Comparison of ENCODE assay signal across 27 cellular contexts in the genomic region with DNA sequence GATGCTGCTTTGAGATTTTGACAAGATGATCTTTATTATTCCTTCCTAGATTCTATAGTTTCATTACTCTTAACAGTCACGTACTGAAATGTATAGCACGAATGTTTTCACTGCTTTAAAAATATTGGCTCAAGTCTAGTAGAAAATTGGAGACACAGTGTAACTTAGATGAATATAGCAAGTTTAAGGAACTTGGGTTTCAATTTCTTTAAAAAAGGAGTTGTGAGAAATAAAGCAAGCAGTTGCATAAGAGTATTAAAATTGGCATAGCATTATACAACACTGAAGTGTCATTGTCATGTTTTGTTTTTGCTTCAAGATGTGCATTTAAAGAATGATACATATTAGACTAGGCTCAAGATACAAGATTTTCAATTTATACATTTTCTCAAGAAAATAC.
DNase-seq lines count a peak whose midpoint lies in the region; ATAC-seq, FAIRE-seq and TF ChIP-seq lines count a peak whose summit lies in the region.
"Had no signal": no experiment of that assay in that cellular context is flagged by ENCODE, and none has a peak within 500 bp of the region (broad histone marks: within the 10 kb centered on the region; RNA-seq: fewer than 3 reads in every experiment).

No MANE protein-coding gene starts in this region.

- H4K20me1 ChIP-seq in astrocyte (ENCODE audit: insufficient read depth, low read length), result no peaks in the 10 kb centered on the region
- H4K20me1 ChIP-seq: BLaER1 had no signal

- no peaks in the 10 kb centered on the region for H3K27me3 ChIP-seq in astrocyte (ENCODE audit: insufficient read depth, low read length)
- H3K27me3 ChIP-seq: BE2C, BLaER1 had no signal

- H2AFZ ChIP-seq in astrocyte (ENCODE audit: low read depth, low read length), result no peak overlapping the region

- no peak overlapping the region for H3K4me3 Mint-ChIP-seq in astrocyte (ENCODE audit: unreplicated experiment)
- H3K4me3 Mint-ChIP-seq in activated T-helper 17 cell treated with anti-CD3 and anti-CD28 coated beads, Interleukin-2, amount 50 U/mL, for 72 hours, result no peak overlapping the region
- H3K4me3 Mint-ChIP-seq: CD14-positive monocyte; CD4-positive, alpha-beta memory T cell; CD4-positive, CD25-positive, alpha-beta regulatory T cell; CD8-positive, alpha-beta memory T cell had no signal

- no peak for TF ChIP-seq POLR2A in A549 (IDR thresholded peaks at IDR 0.05; ENCODE audit: low read length)

- no peaks in the 10 kb centered on the region for H3K4me1 ChIP-seq in A549
- no peaks in the 10 kb centered on the region for H3K4me1 ChIP-seq in astrocyte (ENCODE audit: insufficient read depth, low read length)
- H3K4me1 ChIP-seq: BE2C, BLaER1 had no signal

- no peak for TF ChIP-seq EP300 in A549 (IDR thresholded peaks at IDR 0.05)

- no peak overlapping the region for H3K27ac ChIP-seq in A549
- no peak overlapping the region for H3K27ac ChIP-seq in astrocyte (ENCODE audit: low read depth, low read length)
- H3K27ac ChIP-seq: 22Rv1, BLaER1 had no signal

- H3K9me3 Mint-ChIP-seq in astrocyte (ENCODE audit: unreplicated experiment), result peaks cover 19% of the 10 kb centered on the region
- H3K9me3 Mint-ChIP-seq in activated T-helper 17 cell treated with anti-CD3 and anti-CD28 coated beads, Interleukin-2, amount 50 U/mL, for 72 hours, result peaks cover 24% of the 10 kb centered on the region

- H3K27ac Mint-ChIP-seq in astrocyte (ENCODE audit: unreplicated experiment), result no peak overlapping the region
- H3K27ac Mint-ChIP-seq in activated T-helper 17 cell treated with anti-CD3 and anti-CD28 coated beads, Interleukin-2, amount 50 U/mL, for 72 hours, result no peak overlapping the region
- H3K27ac Mint-ChIP-seq: CD14-positive monocyte; CD4-positive, CD25-positive, alpha-beta regulatory T cell; CD8-positive, alpha-beta memory T cell had no signal

- WGBS in A549 (ENCODE audit: missing lambda C conversion rate), result 15% methylated on average over 2 of the region's 2 CpGs

- TF ChIP-seq RAD21 in A549 (conservative IDR thresholded peaks at IDR 0.05 in 1 of 2, IDR thresholded peaks at IDR 0.05 in 1 of 2), result no peak

- H3K4me2 ChIP-seq in A549, result no peak overlapping the region
- H3K4me2 ChIP-seq in astrocyte (ENCODE audit: low read length), result no peak overlapping the region
- H3K4me2 ChIP-seq: BLaER1 had no signal

- TF ChIP-seq CTCF in A549 (IDR thresholded peaks at IDR 0.05) (no peak), astrocyte (IDR thresholded peaks at IDR 0.05; ENCODE audit: insufficient read depth, low read depth, low read length) (no peak)

- no peaks in the 10 kb centered on the region for H3K36me3 ChIP-seq in astrocyte (ENCODE audit: insufficient read depth, low read length)
- H3K36me3 ChIP-seq: BE2C, BLaER1 had no signal

- no peaks in the 10 kb centered on the region for H3K79me2 ChIP-seq in astrocyte (ENCODE audit: insufficient read depth, low read length)

- H3K4me3 ChIP-seq in A549, result no peak overlapping the region
- H3K4me3 ChIP-seq in astrocyte (ENCODE audit: insufficient read depth, low read depth, low read length), result no peak overlapping the region
- H3K4me3 ChIP-seq: BLaER1, GM12878 had no signal

- FAIRE-seq in A549 (lab: Jason Lieb, UNC) (peak; percentile 13), astrocyte (lab: Jason Lieb, UNC) (peak; percentile 13)
- FAIRE-seq: GM12878, GM12892, GM18507 had no signal

- H3K9me3 ChIP-seq in A549, result no peaks in the 10 kb centered on the region; the same call in 2 of the 3 replicates
- H3K9me3 ChIP-seq in astrocyte (ENCODE audit: insufficient read depth, low read depth, low read length), result peaks cover 2% of the 10 kb centered on the region
- H3K9me3 ChIP-seq: BE2C had no signal

- POLR2A ChIA-PET in A549 (lab: Yijun Ruan, JAX), result no interaction called here

- no peak for DNase-seq in A549 (ENCODE audit: low read depth in 1 of 2, low spot score in 1 of 2)
- no peak for DNase-seq in astrocyte (ENCODE audit: low read depth)
- peak; percentile 51 for DNase-seq in inferior parietal cortex (ENCODE audit: extremely low spot score)
- peak; percentile 60 for DNase-seq in superior temporal gyrus (ENCODE audit: extremely low spot score)
- no peak for DNase-seq in islet precursor cell
- no peak for DNase-seq in amniotic stem cell (lab: John Stamatoyannopoulos, UW)
- DNase-seq: ACHN; BE2C; C1 segment of cervical spinal cord; CD4-positive, alpha-beta memory T cell; CD4-positive, CD25-positive, alpha-beta regulatory T cell; CD8-positive, alpha-beta memory T cell; COR-L47; DMS 273 treated with DMSO at 0.1 percent for 48 hours; DMS153; DMS53; DMS79; DND-41; EL; GDM1 had no signal

- no peaks in the 10 kb centered on the region for H3K27me3 Mint-ChIP-seq in astrocyte (ENCODE audit: low read depth, unreplicated experiment)
- H3K27me3 Mint-ChIP-seq in activated T-helper 17 cell treated with anti-CD3 and anti-CD28 coated beads, Interleukin-2, amount 50 U/mL, for 72 hours, result no peaks in the 10 kb centered on the region
- H3K27me3 Mint-ChIP-seq: CD4-positive, alpha-beta memory T cell; CD4-positive, CD25-positive, alpha-beta regulatory T cell; CD8-positive, alpha-beta memory T cell had no signal

- no peaks in the 10 kb centered on the region for H3K36me3 Mint-ChIP-seq in astrocyte (ENCODE audit: low read depth, unreplicated experiment)
- H3K36me3 Mint-ChIP-seq in activated T-helper 17 cell treated with anti-CD3 and anti-CD28 coated beads, Interleukin-2, amount 50 U/mL, for 72 hours (ENCODE audit: low read depth), result no peaks in the 10 kb centered on the region
- H3K36me3 Mint-ChIP-seq: CD14-positive monocyte; CD4-positive, alpha-beta memory T cell; CD4-positive, CD25-positive, alpha-beta regulatory T cell; CD8-positive, alpha-beta memory T cell had no signal

- no peak overlapping the region for H3K9ac ChIP-seq in astrocyte (ENCODE audit: low read length)
- H3K9ac ChIP-seq: BLaER1 had no signal

- CTCF ChIA-PET in A549 (lab: Yijun Ruan, JAX), result no interaction called here

- no peak for ATAC-seq in A549
- ATAC-seq in activated T-helper 17 cell treated with anti-CD3 and anti-CD28 coated beads, Interleukin-2, amount 50 U/mL, for 72 hours (replicated peaks), result no peak
- ATAC-seq: GM12878 had no signal

- H3K4me1 Mint-ChIP-seq in astrocyte (ENCODE audit: low read depth, unreplicated experiment), result no peaks in the 10 kb centered on the region
- no peaks in the 10 kb centered on the region for H3K4me1 Mint-ChIP-seq in activated T-helper 17 cell treated with anti-CD3 and anti-CD28 coated beads, Interleukin-2, amount 50 U/mL, for 72 hours
- H3K4me1 Mint-ChIP-seq: CD14-positive monocyte; CD4-positive, alpha-beta memory T cell; CD4-positive, CD25-positive, alpha-beta regulatory T cell; CD8-positive, alpha-beta memory T cell had no signal

TF ChIP-seq in A549, 52 proteins besides CTCF, POLR2A, EP300 and RAD21:
- TF ChIP-seq EHMT2 (IDR thresholded peaks at IDR 0.05; ENCODE audit: low read depth), result no peak
- no peak for TF ChIP-seq FOXS1 (CRISPR knock-in tag; IDR thresholded peaks at IDR 0.05)
- TF ChIP-seq ZFP36 (IDR thresholded peaks at IDR 0.05; ENCODE audit: borderline replicate concordance, partially characterized antibody), result no peak
- no peak for TF ChIP-seq FOSL2 (IDR thresholded peaks at IDR 0.05)
- no peak for TF ChIP-seq FOSL2 (CRISPR knock-in tag; IDR thresholded peaks at IDR 0.05)
- TF ChIP-seq, protein P1, sequence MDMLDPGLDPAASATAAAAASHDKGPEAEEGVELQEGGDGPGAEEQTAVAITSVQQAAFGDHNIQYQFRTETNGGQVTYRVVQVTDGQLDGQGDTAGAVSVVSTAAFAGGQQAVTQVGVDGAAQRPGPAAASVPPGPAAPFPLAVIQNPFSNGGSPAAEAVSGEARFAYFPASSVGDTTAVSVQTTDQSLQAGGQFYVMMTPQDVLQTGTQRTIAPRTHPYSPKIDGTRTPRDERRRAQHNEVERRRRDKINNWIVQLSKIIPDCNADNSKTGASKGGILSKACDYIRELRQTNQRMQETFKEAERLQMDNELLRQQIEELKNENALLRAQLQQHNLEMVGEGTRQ (IDR thresholded peaks at IDR 0.05), result no peak
- no peak for TF ChIP-seq EHF (CRISPR knock-in tag; IDR thresholded peaks at IDR 0.05)
- no peak for TF ChIP-seq KDM1A (IDR thresholded peaks at IDR 0.05; ENCODE audit: low read depth)
- no peak for TF ChIP-seq RFX5 (IDR thresholded peaks at IDR 0.05)
- TF ChIP-seq KDM5A (IDR thresholded peaks at IDR 0.05), result no peak
- no peak for TF ChIP-seq NFE2L2 (conservative IDR thresholded peaks at IDR 0.05; ENCODE audit: low read length)
- no peak for TF ChIP-seq POLR2AphosphoS2 (conservative IDR thresholded peaks at IDR 0.05; ENCODE audit: low read length)
- TF ChIP-seq, protein P2, sequence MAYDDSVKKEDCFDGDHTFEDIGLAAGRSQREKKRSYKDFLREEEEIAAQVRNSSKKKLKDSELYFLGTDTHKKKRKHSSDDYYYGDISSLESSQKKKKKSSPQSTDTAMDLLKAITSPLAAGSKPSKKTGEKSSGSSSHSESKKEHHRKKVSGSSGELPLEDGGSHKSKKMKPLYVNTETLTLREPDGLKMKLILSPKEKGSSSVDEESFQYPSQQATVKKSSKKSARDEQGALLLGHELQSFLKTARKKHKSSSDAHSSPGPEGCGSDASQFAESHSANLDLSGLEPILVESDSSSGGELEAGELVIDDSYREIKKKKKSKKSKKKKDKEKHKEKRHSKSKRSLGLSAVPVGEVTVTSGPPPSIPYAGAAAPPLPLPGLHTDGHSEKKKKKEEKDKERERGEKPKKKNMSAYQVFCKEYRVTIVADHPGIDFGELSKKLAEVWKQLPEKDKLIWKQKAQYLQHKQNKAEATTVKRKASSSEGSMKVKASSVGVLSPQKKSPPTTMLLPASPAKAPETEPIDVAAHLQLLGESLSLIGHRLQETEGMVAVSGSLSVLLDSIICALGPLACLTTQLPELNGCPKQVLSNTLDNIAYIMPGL (CRISPR knock-in tag; IDR thresholded peaks at IDR 0.05; ENCODE audit: borderline replicate concordance), result no peak

Comparison
In these comparisons a context has a peak if more than half of its experiments do, and no peak if none do; other contexts are left out.
1. DNase-seq: peak in inferior parietal cortex (single experiment) and superior temporal gyrus (single experiment); none in A549 (0 of 2), astrocyte (single experiment), islet precursor cell (single experiment) and amniotic stem cell (single experiment).